27 cellular contexts compared by ENCODE assay signal in genomic region chr3:122355612-122356011, GRCh38. TPM values are rescaled to one million over a fixed set of nuclear protein-coding genes. Genes with fewer than 3 reads are reported as not detected.
"Had no signal": no experiment of that assay in that cellular context is flagged by ENCODE, and none has a peak within 500 bp of the region (broad histone marks: within the 10 kb centered on the region; RNA-seq: fewer than 3 reads in every experiment).

No MANE protein-coding gene starts in this region.

- H3K27ac ChIP-seq: adrenal gland, ascending aorta, brain microvascular endothelial cell, left lung, ovary, psoas muscle, right atrium auricular region, tibial nerve, uterus had no signal

- H3K4me3 ChIP-seq: adrenal gland, ascending aorta, left lung, ovary, psoas muscle, right atrium auricular region, tibial nerve, uterus had no signal

- H3K9me3 Mint-ChIP-seq: activated naive CD4-positive, alpha-beta T cell treated with anti-CD3 and anti-CD28 coated beads, Interleukin-2, amount 50 U/mL, for 24 hours; naive thymus-derived CD8-positive, alpha-beta T cell; stimulated activated naive CD8-positive, alpha-beta T cell treated with anti-CD3 and anti-CD28 coated beads, Interleukin-15, Interleukin-2, amounts not matched to agents 100 ng/mL and 50 ng/mL, for 24 hours; T-cell; T-helper 2 cell treated with Interferon-gamma antibody and Interleukin-4, amounts not matched to agents 5 μg/mL and 100 μg/mL, for 36 hours had no signal

- H3K4me3 Mint-ChIP-seq: activated naive CD4-positive, alpha-beta T cell treated with anti-CD3 and anti-CD28 coated beads, Interleukin-2, amount 50 U/mL, for 24 hours; naive thymus-derived CD8-positive, alpha-beta T cell; stimulated activated naive CD8-positive, alpha-beta T cell treated with anti-CD3 and anti-CD28 coated beads, Interleukin-15, Interleukin-2, amounts not matched to agents 100 ng/mL and 50 ng/mL, for 24 hours; T-cell; T-helper 2 cell treated with Interferon-gamma antibody and Interleukin-4, amounts not matched to agents 5 μg/mL and 100 μg/mL, for 36 hours had no signal

- H3K27ac Mint-ChIP-seq: activated naive CD4-positive, alpha-beta T cell treated with anti-CD3 and anti-CD28 coated beads, Interleukin-2, amount 50 U/mL, for 24 hours; stimulated activated naive CD8-positive, alpha-beta T cell treated with anti-CD3 and anti-CD28 coated beads, Interleukin-15, Interleukin-2, amounts not matched to agents 100 ng/mL and 50 ng/mL, for 24 hours; T-cell; T-helper 2 cell treated with Interferon-gamma antibody and Interleukin-4, amounts not matched to agents 5 μg/mL and 100 μg/mL, for 36 hours had no signal

- H3K4me1 Mint-ChIP-seq: activated naive CD4-positive, alpha-beta T cell treated with anti-CD3 and anti-CD28 coated beads, Interleukin-2, amount 50 U/mL, for 24 hours; T-cell had no signal

- DNase-seq: activated CD4-positive, alpha-beta T cell treated with anti-CD3 and anti-CD28 coated beads for 4 hours; activated CD4-positive, alpha-beta T cell treated with anti-CD3 and anti-CD28 coated beads, Interleukin-2, amount 50 U/mL, for 48 hours; activated CD4-positive, CD25-positive, alpha-beta regulatory T cell; activated gamma-delta T cell treated with Interleukin-2 at 50 U/mL for 16 hours; adrenal gland; brain microvascular endothelial cell; central memory CD4-positive, alpha-beta T cell; dermis blood vessel endothelial cell; effector CD8-positive, alpha-beta T cell; foreskin melanocyte; hippocampal formation; left lung; ovary; psoas muscle; stimulated activated CD4-positive, alpha-beta T cell treated with anti-CD3 and anti-CD28 coated beads, Interleukin-12 subunit alpha, Interleukin-12 subunit beta, amount 100 ng/mL, for 4 hours; stimulated activated CD4-positive, alpha-beta T cell treated with anti-CD3 and anti-CD28 coated beads, Interleukin-4, amount 100 ng/mL, for 4 hours; T-cell; uterus had no signal

- H3K27me3 Mint-ChIP-seq: activated naive CD4-positive, alpha-beta T cell treated with anti-CD3 and anti-CD28 coated beads, Interleukin-2, amount 50 U/mL, for 24 hours; naive thymus-derived CD8-positive, alpha-beta T cell; stimulated activated naive CD8-positive, alpha-beta T cell treated with anti-CD3 and anti-CD28 coated beads, Interleukin-15, Interleukin-2, amounts not matched to agents 100 ng/mL and 50 ng/mL, for 24 hours; T-cell had no signal

RNA-seq across cellular contexts. Expression of gene MIX23, which starts 27.4 kb away (rescaled TPM):
- total RNA-seq: ascending aorta had no signal

RNA-seq across cellular contexts. Expression of gene CSTA, which starts 30.6 kb away (rescaled TPM):
- total RNA-seq: activated CD8-positive, alpha-beta memory T cell treated with anti-CD3 and anti-CD28 coated beads for 36 hours; ascending aorta; dermis blood vessel endothelial cell; lung microvascular endothelial cell; naive thymus-derived CD8-positive, alpha-beta T cell; T-cell had no signal
